11 cellular contexts compared by ENCODE assay signal in genomic region chr5:176755593-176755992, GRCh38. TPM values are rescaled to one million over a fixed set of nuclear protein-coding genes. Genes with fewer than 3 reads are reported as not detected.
DNase-seq lines count a peak whose midpoint lies in the region; ATAC-seq and TF ChIP-seq lines count a peak whose summit lies in the region.
"Not testable (repeated sequence)": the region's sequence is repeated elsewhere in the genome, so short reads cannot be mapped to it uniquely, and the experiment has no call there.
"Had no signal": no experiment of that assay in that cellular context is flagged by ENCODE, and none has a peak within 500 bp of the region (broad histone marks: within the 10 kb centered on the region; RNA-seq: fewer than 3 reads in every experiment).

No MANE protein-coding gene starts in this region.

- peaks cover 46% of the 10 kb centered on the region for H3K27me3 Mint-ChIP-seq in activated naive CD4-positive, alpha-beta T cell treated with anti-CD3 and anti-CD28 coated beads, Interleukin-2, amount 50 U/mL, for 24 hours
- H3K27me3 Mint-ChIP-seq in osteocyte (ENCODE audit: unreplicated experiment) = peaks cover 44% of the 10 kb centered on the region

- TF ChIP-seq EP300 in suprapubic skin (IDR thresholded peaks at IDR 0.05) = not testable (repeated sequence)

- not testable (repeated sequence) for ATAC-seq in sciatic nerve, upper lobe of right lung

- 88% methylated on average over 6 of the region's 6 CpGs for WGBS in suprapubic skin

- H3K4me1 ChIP-seq in right atrium auricular region, suprapubic skin, upper lobe of right lung: not testable (repeated sequence)

- H3K9me3 Mint-ChIP-seq in activated naive CD4-positive, alpha-beta T cell treated with anti-CD3 and anti-CD28 coated beads, Interleukin-2, amount 50 U/mL, for 24 hours = peaks cover 12% of the 10 kb centered on the region
- H3K9me3 Mint-ChIP-seq in osteocyte (ENCODE audit: unreplicated experiment) = peaks cover 15% of the 10 kb centered on the region

- H3K36me3 ChIP-seq in right atrium auricular region, suprapubic skin, upper lobe of right lung: not testable (repeated sequence)

- not testable (repeated sequence) for H3K27ac ChIP-seq in right atrium auricular region, suprapubic skin, upper lobe of right lung

- not testable (repeated sequence) for TF ChIP-seq CTCF in right atrium auricular region (IDR thresholded peaks at IDR 0.05); osteocyte (IDR thresholded peaks at IDR 0.05); suprapubic skin (IDR thresholded peaks at IDR 0.05); upper lobe of right lung (IDR thresholded peaks at IDR 0.05)

- H3K27ac Mint-ChIP-seq in activated naive CD4-positive, alpha-beta T cell treated with anti-CD3 and anti-CD28 coated beads, Interleukin-2, amount 50 U/mL, for 24 hours = peak overlapping the region; percentile 47
- not testable (repeated sequence) for H3K27ac Mint-ChIP-seq in osteocyte (ENCODE audit: unreplicated experiment)

- peak; percentile 2 for DNase-seq in ecto neural progenitor cell (ENCODE audit: low spot score)
- peak; percentile 26 for DNase-seq in right atrium auricular region (ENCODE audit: low spot score)
- DNase-seq in osteocyte (ENCODE audit: extremely low spot score, unreplicated experiment) = peak; percentile 59
- DNase-seq in sciatic nerve (ENCODE audit: low spot score) = peak; percentile 3
- peak; percentile 5 to 32 for DNase-seq in suprapubic skin (ENCODE audit: low spot score in 2 of 2)
- DNase-seq in upper lobe of right lung = peak; percentile 7

- H3K4me3 ChIP-seq in right atrium auricular region, suprapubic skin, upper lobe of right lung: not testable (repeated sequence)

- not testable (repeated sequence) for TF ChIP-seq POLR2A in suprapubic skin (IDR thresholded peaks at IDR 0.05)

- H3K4me3 Mint-ChIP-seq in activated naive CD4-positive, alpha-beta T cell treated with anti-CD3 and anti-CD28 coated beads, Interleukin-2, amount 50 U/mL, for 24 hours; osteocyte (ENCODE audit: unreplicated experiment): not testable (repeated sequence)

- not testable (repeated sequence) for H3K4me1 Mint-ChIP-seq in activated naive CD4-positive, alpha-beta T cell treated with anti-CD3 and anti-CD28 coated beads, Interleukin-2, amount 50 U/mL, for 24 hours; osteocyte (ENCODE audit: unreplicated experiment)

- H3K27me3 ChIP-seq in right atrium auricular region = not testable (repeated sequence)
- peaks cover 11% of the 10 kb centered on the region for H3K27me3 ChIP-seq in suprapubic skin
- H3K27me3 ChIP-seq in upper lobe of right lung = peaks cover 20% of the 10 kb centered on the region

- intact Hi-C loops in sciatic nerve (cut with DNase I); upper lobe of right lung (cut with DNase I): not testable (repeated sequence)

- not testable (repeated sequence) for H3K36me3 Mint-ChIP-seq in activated naive CD4-positive, alpha-beta T cell treated with anti-CD3 and anti-CD28 coated beads, Interleukin-2, amount 50 U/mL, for 24 hours; osteocyte (ENCODE audit: unreplicated experiment)

- not testable (repeated sequence) for H3K9me3 ChIP-seq in right atrium auricular region, suprapubic skin, upper lobe of right lung

RNA-seq across cellular contexts. Expression of gene UNC5A, which starts 54.8 kb away (rescaled TPM):
- total RNA-seq in right atrium auricular region (not detected), osteocyte (not detected in 2 replicates), sciatic nerve (not detected), suprapubic skin (not detected), upper lobe of right lung (0.46 TPM)
- total RNA-seq: B cell; Caco-2; CD4-positive, alpha-beta T cell; CD8-positive, alpha-beta T cell had no signal

Comparison
In these comparisons a context has a peak if more than half of its experiments do, and no peak if none do; other contexts are left out.
1. DNase-seq: peak in every context shown above with its lines; median percentile 59 in osteocyte; 26 in right atrium auricular region; 18 in suprapubic skin; 7 in upper lobe of right lung; 3 in sciatic nerve; 2 in ecto neural progenitor cell.